ENCODE assay signal across 28 cellular contexts in genomic region chr2:102059151-102059550, GRCh38.
DNase-seq lines count a peak whose midpoint lies in the region; ATAC-seq, FAIRE-seq and TF ChIP-seq lines count a peak whose summit lies in the region.
"Had no signal": no experiment of that assay in that cellular context is flagged by ENCODE, and none has a peak within 500 bp of the region (broad histone marks: within the 10 kb centered on the region; RNA-seq: fewer than 3 reads in every experiment).

No MANE protein-coding gene starts in this region.

- no peaks in the 10 kb centered on the region for H3K9me3 Mint-ChIP-seq in activated CD4-positive, alpha-beta T cell treated with anti-CD3 and anti-CD28 coated beads for 36 hours (ENCODE audit: low read depth)
- H3K9me3 Mint-ChIP-seq: endodermal cell; natural killer cell treated with Interleukin-12 subunit alpha and Interleukin-12 subunit beta and Interleukin-15 and Interleukin-18, amount 100 ng/mL, for 72 hours had no signal

- H3K4me1 Mint-ChIP-seq in activated CD4-positive, alpha-beta T cell treated with anti-CD3 and anti-CD28 coated beads for 36 hours, result peaks cover 42% of the 10 kb centered on the region
- H3K4me1 Mint-ChIP-seq: endodermal cell had no signal

- H3K4me2 ChIP-seq in hepatocyte, result no peak overlapping the region
- H3K4me2 ChIP-seq: KMS-11 had no signal

- H4K20me1 ChIP-seq in hepatocyte (ENCODE audit: insufficient read depth, poor library complexity, severe bottlenecking), result no peaks in the 10 kb centered on the region

- CTCF ChIA-PET in activated CD4-positive, alpha-beta T cell treated with anti-CD3 and anti-CD28 coated beads for 36 hours (lab: Charles Lee), result interaction anchor here (1.0 to 1.1 kb wide), 3 partner anchors 8 to 176 kb away, joined by 3 read pairs; no protein-coding TSS in a partner anchor

- 77% methylated on average over 1 of the region's 1 CpG for WGBS in esophagus muscularis mucosa
- WGBS in hepatocyte (ENCODE audit: low lambda C conversion rate, missing lambda C conversion rate), result 50% methylated on average over 1 of the region's 1 CpG

- H3K27ac Mint-ChIP-seq in activated CD4-positive, alpha-beta T cell treated with anti-CD3 and anti-CD28 coated beads for 36 hours, result peak overlapping the region; percentile 29
- H3K27ac Mint-ChIP-seq: endodermal cell; natural killer cell treated with Interleukin-12 subunit alpha and Interleukin-12 subunit beta and Interleukin-15 and Interleukin-18, amount 100 ng/mL, for 72 hours had no signal

- no peak for FAIRE-seq in HTR-8/SVneo (lab: Jason Lieb, UNC)
- FAIRE-seq: astrocyte, islet of Langerhans, small intestine had no signal

- in situ Hi-C loops in GM13976 (cut with MboI; ENCODE audit: low sequenced_read_pairs, unreplicated experiment), result no loop called here

- no peaks in the 10 kb centered on the region for H3K27me3 ChIP-seq in esophagus muscularis mucosa
- no peaks in the 10 kb centered on the region for H3K27me3 ChIP-seq in muscle layer of duodenum (ENCODE audit: low read depth, low read length)
- H3K27me3 ChIP-seq in upper lobe of right lung, result no peaks in the 10 kb centered on the region
- H3K27me3 ChIP-seq in hepatocyte, result no peaks in the 10 kb centered on the region
- H3K27me3 ChIP-seq: uterus had no signal

- H3K36me3 Mint-ChIP-seq in activated CD4-positive, alpha-beta T cell treated with anti-CD3 and anti-CD28 coated beads for 36 hours (ENCODE audit: low read depth), result no peaks in the 10 kb centered on the region
- H3K36me3 Mint-ChIP-seq: activated naive CD4-positive, alpha-beta T cell treated with anti-CD3 and anti-CD28 coated beads, Interleukin-2, amount 50 U/mL, for 72 hours; CD4-positive, CD25-positive, alpha-beta regulatory T cell; natural killer cell treated with Interleukin-12 subunit alpha and Interleukin-12 subunit beta and Interleukin-15 and Interleukin-18, amount 100 ng/mL, for 72 hours had no signal

- H3K4me3 Mint-ChIP-seq in activated CD4-positive, alpha-beta T cell treated with anti-CD3 and anti-CD28 coated beads for 36 hours, result no peak overlapping the region
- H3K4me3 Mint-ChIP-seq: CD4-positive, CD25-positive, alpha-beta regulatory T cell; endodermal cell; natural killer cell treated with Interleukin-12 subunit alpha and Interleukin-12 subunit beta and Interleukin-15 and Interleukin-18, amount 100 ng/mL, for 72 hours had no signal

- H3K27me3 Mint-ChIP-seq in activated CD4-positive, alpha-beta T cell treated with anti-CD3 and anti-CD28 coated beads for 36 hours, result no peaks in the 10 kb centered on the region
- H3K27me3 Mint-ChIP-seq: CD4-positive, CD25-positive, alpha-beta regulatory T cell had no signal

- H2AFZ ChIP-seq in hepatocyte, result no peak overlapping the region

- peak overlapping the region in 3 of 4 donors; percentile 29 to 92 (median 36) for H3K27ac ChIP-seq in esophagus muscularis mucosa (replicated peaks in 1 of 4)
- peak overlapping the region; percentile 19 for H3K27ac ChIP-seq in muscle layer of duodenum (ENCODE audit: low read length)
- peak overlapping the region; percentile 38 for H3K27ac ChIP-seq in upper lobe of right lung
- no peak overlapping the region for H3K27ac ChIP-seq in hepatocyte
- H3K27ac ChIP-seq: 22Rv1, KMS-11 had no signal

- H3K4me1 ChIP-seq in esophagus muscularis mucosa, result peaks cover 23 to 62% (median 59%) of the 10 kb centered on the region in 4 donors
- H3K4me1 ChIP-seq in muscle layer of duodenum (ENCODE audit: control insufficient read depth in 1 of 2, insufficient read depth in 2 of 2, low read length in 2 of 2), result peaks cover 5 to 6% of the 10 kb centered on the region in 2 donors
- peaks cover 80% of the 10 kb centered on the region for H3K4me1 ChIP-seq in upper lobe of right lung
- peaks cover 39% of the 10 kb centered on the region for H3K4me1 ChIP-seq in hepatocyte (ENCODE audit: insufficient read depth)

- H3K4me3 ChIP-seq in esophagus muscularis mucosa, result no peak overlapping the region
- H3K4me3 ChIP-seq in muscle layer of duodenum (ENCODE audit: low read depth in 1 of 2, low read length in 2 of 2), result no peak overlapping the region
- no peak overlapping the region for H3K4me3 ChIP-seq in upper lobe of right lung
- no peak overlapping the region for H3K4me3 ChIP-seq in hepatocyte
- H3K4me3 ChIP-seq: uterus had no signal

- no peaks in the 10 kb centered on the region for H3K36me3 ChIP-seq in esophagus muscularis mucosa
- H3K36me3 ChIP-seq in muscle layer of duodenum (ENCODE audit: control insufficient read depth in 1 of 2, insufficient read depth in 2 of 2, low read length in 2 of 2), result no peaks in the 10 kb centered on the region
- no peaks in the 10 kb centered on the region for H3K36me3 ChIP-seq in upper lobe of right lung
- H3K36me3 ChIP-seq in hepatocyte (replicated peaks; ENCODE audit: insufficient read depth, low read depth), result no peaks in the 10 kb centered on the region
- H3K36me3 ChIP-seq: uterus had no signal

- H3K9me3 ChIP-seq in esophagus muscularis mucosa (no peaks in the 10 kb centered on the region), muscle layer of duodenum (ENCODE audit: control insufficient read depth in 1 of 2, low read length in 2 of 2) (no peaks in the 10 kb centered on the region), upper lobe of right lung (no peaks in the 10 kb centered on the region), hepatocyte (ENCODE audit: low read depth) (no peaks in the 10 kb centered on the region)
- H3K9me3 ChIP-seq: uterus had no signal

- POLR2A ChIA-PET in activated CD4-positive, alpha-beta T cell treated with anti-CD3 and anti-CD28 coated beads for 36 hours (lab: Charles Lee), result no interaction called here

- TF ChIP-seq POLR2A in esophagus muscularis mucosa (IDR thresholded peaks at IDR 0.05; ENCODE audit: low read depth), result no peak

- peak; percentile 46 for TF ChIP-seq EP300 in esophagus muscularis mucosa (IDR thresholded peaks at IDR 0.05)

- no peak for TF ChIP-seq CTCF in esophagus muscularis mucosa (IDR thresholded peaks at IDR 0.05)
- no peak for TF ChIP-seq CTCF in upper lobe of right lung (IDR thresholded peaks at IDR 0.05)
- no peak for TF ChIP-seq CTCF in GM13976 (IDR thresholded peaks at IDR 0.05; ENCODE audit: borderline replicate concordance, control extremely low read depth, extremely low read depth, insufficient read depth, missing control alignments)
- no peak for TF ChIP-seq CTCF in hepatocyte (IDR thresholded peaks at IDR 0.05; ENCODE audit: poor library complexity)

- intact Hi-C loops in activated CD4-positive, alpha-beta T cell treated with anti-CD3 and anti-CD28 coated beads for 36 hours (cut with DNase I, micrococcal nuclease), result no loop called here
- intact Hi-C loops in esophagus muscularis mucosa (cut with DNase I), result no loop called here
- intact Hi-C loops in upper lobe of right lung (cut with DNase I), result no loop called here

- H3K9me2 ChIP-seq in hepatocyte (replicated peaks; ENCODE audit: insufficient read depth), result no peaks in the 10 kb centered on the region

- DNase-seq in activated CD4-positive, alpha-beta T cell treated with anti-CD3 and anti-CD28 coated beads for 36 hours, result no peak
- no peak for DNase-seq in activated CD4-positive, alpha-beta T cell treated with anti-CD3 and anti-CD28 coated beads, Interleukin-2, amount 50 U/mL, for 1 hour
- DNase-seq in esophagus muscularis mucosa (ENCODE audit: extremely low spot score), result peak; percentile 91
- DNase-seq in upper lobe of right lung, result no peak
- DNase-seq in HTR-8/SVneo (ENCODE audit: insufficient read length, low spot score), result no peak
- DNase-seq in GM13976 (ENCODE audit: low spot score), result no peak
- DNase-seq in hepatocyte (ENCODE audit: low spot score), result no peak
- DNase-seq: activated CD4-positive, alpha-beta T cell treated with anti-CD3 and anti-CD28 coated beads, Interleukin-2, amount 50 U/mL, for 48 hours; activated CD4-positive, CD25-positive, alpha-beta regulatory T cell; activated CD8-positive, alpha-beta memory T cell treated with anti-CD3 and anti-CD28 coated beads, Interleukin-2, amount 50 U/mL, for 48 hours; caudate nucleus; CD4-positive, CD25-positive, alpha-beta regulatory T cell; DMS 273 treated with DMSO at 0.1 percent for 48 hours; endodermal cell; H7; left ventricle myocardium superior; NCI-H1436 treated with DMSO at 0.1 percent for 48 hours; small intestine; stimulated activated CD4-positive, alpha-beta T cell treated with anti-CD3 and anti-CD28 coated beads, Interleukin-2, amount 100 ng/mL, for 24 hours; T-helper 1 cell; uterus had no signal

- no peaks in the 10 kb centered on the region for H3K79me2 ChIP-seq in hepatocyte

- no peak for ATAC-seq in activated CD4-positive, alpha-beta T cell treated with anti-CD3 and anti-CD28 coated beads for 36 hours
- no peak for ATAC-seq in upper lobe of right lung
- ATAC-seq: activated naive CD4-positive, alpha-beta T cell treated with anti-CD3 and anti-CD28 coated beads, Interleukin-2, amount 50 U/mL, for 72 hours; left ventricle myocardium superior; natural killer cell treated with Interleukin-12 subunit alpha and Interleukin-12 subunit beta and Interleukin-15 and Interleukin-18, amount 100 ng/mL, for 72 hours had no signal
